In genomic region chr12:66901136-66901932, GRCh38 we compare ENCODE assay signal across 10 cellular contexts.
DNase-seq lines count a peak whose midpoint lies in the region; ATAC-seq and TF ChIP-seq lines count a peak whose summit lies in the region.
"Had no signal": no experiment of that assay in that cellular context is flagged by ENCODE, and none has a peak within 500 bp of the region (broad histone marks: within the 10 kb centered on the region; RNA-seq: fewer than 3 reads in every experiment).

No MANE protein-coding gene starts in this region.

- DNase-seq in activated naive CD4-positive, alpha-beta T cell treated with anti-CD3 and anti-CD28 coated beads, Interleukin-2, amount 10 ng/mL, durations not matched to agents 7 days and 5 days: peak; percentile 23
- no peak for DNase-seq in activated naive CD4-positive, alpha-beta T cell treated with anti-CD3 and anti-CD28 coated beads, Interleukin-2, amount 50 U/mL, for 16 hours
- DNase-seq in NB4 (ENCODE audit: low read depth) (peak; percentile 7), heart right ventricle (no peak), COR-L47 (lab: John Stamatoyannopoulos, UW) (no peak)
- DNase-seq in stimulated activated naive CD8-positive, alpha-beta T cell treated with anti-CD3 and anti-CD28 coated beads, Interleukin-15, Interleukin-2, amounts not matched to agents 100 U/mL and 50 U/mL, for 24 hours: no peak
- DNase-seq in effector CD8-positive, alpha-beta T cell (lab: John Stamatoyannopoulos, UW): no peak
- DNase-seq: islet precursor cell had no signal

- peaks cover 18% of the 10 kb centered on the region for H3K4me1 Mint-ChIP-seq in activated naive CD4-positive, alpha-beta T cell treated with anti-CD3 and anti-CD28 coated beads, Interleukin-2, amount 10 ng/mL, durations not matched to agents 7 days and 5 days

- TF ChIP-seq CTCF in NB4 (IDR thresholded peaks at IDR 0.05; ENCODE audit: low read depth, low read length) (no peak), heart right ventricle (IDR thresholded peaks at IDR 0.05) (no peak)

- intact Hi-C loops in heart right ventricle (cut with DNase I): no loop called here

- TF ChIP-seq POLR2A in NB4 (IDR thresholded peaks at IDR 0.05; ENCODE audit: extremely low read depth, insufficient read length): no peak

- H3K4me3 ChIP-seq in NB4 (ENCODE audit: low read depth, low read length) (no peak overlapping the region), heart right ventricle (no peak overlapping the region)
- H3K4me3 ChIP-seq: SJCRH30 had no signal

- CTCF ChIA-PET in activated naive CD4-positive, alpha-beta T cell treated with anti-CD3 and anti-CD28 coated beads, Interleukin-2, amount 10 ng/mL, durations not matched to agents 7 days and 5 days (lab: Charles Lee): no interaction called here

- H3K27ac Mint-ChIP-seq in activated naive CD4-positive, alpha-beta T cell treated with anti-CD3 and anti-CD28 coated beads, Interleukin-2, amount 10 ng/mL, durations not matched to agents 7 days and 5 days: no peak overlapping the region

- H3K36me3 Mint-ChIP-seq in activated naive CD4-positive, alpha-beta T cell treated with anti-CD3 and anti-CD28 coated beads, Interleukin-2, amount 10 ng/mL, durations not matched to agents 7 days and 5 days: no peaks in the 10 kb centered on the region

- peaks cover 0 to 10% (median 0%) of the 10 kb centered on the region in 9 donors for H3K4me1 ChIP-seq in heart right ventricle

- H3K27me3 ChIP-seq in heart right ventricle: no peaks in the 10 kb centered on the region
- H3K27me3 ChIP-seq: SJCRH30 had no signal

- H3K9me3 Mint-ChIP-seq in activated naive CD4-positive, alpha-beta T cell treated with anti-CD3 and anti-CD28 coated beads, Interleukin-2, amount 10 ng/mL, durations not matched to agents 7 days and 5 days: no peaks in the 10 kb centered on the region

- peak; percentile 95 for ATAC-seq in HG02852 (IDR thresholded peaks at IDR 0.05; ENCODE audit: unreplicated experiment)
- peak; percentile 61 for ATAC-seq in stimulated activated naive CD8-positive, alpha-beta T cell treated with anti-CD3 and anti-CD28 coated beads, Interleukin-15, Interleukin-2, amounts not matched to agents 100 U/mL and 50 U/mL, for 24 hours
- ATAC-seq in heart right ventricle: no peak

- no peaks in the 10 kb centered on the region for H3K27me3 Mint-ChIP-seq in activated naive CD4-positive, alpha-beta T cell treated with anti-CD3 and anti-CD28 coated beads, Interleukin-2, amount 10 ng/mL, durations not matched to agents 7 days and 5 days

- H3K4me3 Mint-ChIP-seq in activated naive CD4-positive, alpha-beta T cell treated with anti-CD3 and anti-CD28 coated beads, Interleukin-2, amount 10 ng/mL, durations not matched to agents 7 days and 5 days: no peak overlapping the region

- no peaks in the 10 kb centered on the region for H3K36me3 ChIP-seq in heart right ventricle
- H3K36me3 ChIP-seq: SJCRH30 had no signal

- 64 to 83% methylated on average over 4 of the region's 4 CpGs for WGBS in heart right ventricle, 2 donors

- no peak overlapping the region for H3K27ac ChIP-seq in heart right ventricle
- H3K27ac ChIP-seq: SJCRH30 had no signal

- no peaks in the 10 kb centered on the region for H3K9me3 ChIP-seq in heart right ventricle
- H3K9me3 ChIP-seq: SJCRH30 had no signal

Comparison
In these comparisons a context has a peak if more than half of its experiments do, and no peak if none do; other contexts are left out.
1. DNase-seq: peak in activated naive CD4-positive, alpha-beta T cell treated with anti-CD3 and anti-CD28 coated beads, Interleukin-2, amount 10 ng/mL, durations not matched to agents 7 days and 5 days (single experiment) and NB4 (single experiment); none in activated naive CD4-positive, alpha-beta T cell treated with anti-CD3 and anti-CD28 coated beads, Interleukin-2, amount 50 U/mL, for 16 hours (single experiment), stimulated activated naive CD8-positive, alpha-beta T cell treated with anti-CD3 and anti-CD28 coated beads, Interleukin-15, Interleukin-2, amounts not matched to agents 100 U/mL and 50 U/mL, for 24 hours (single experiment), heart right ventricle (0 of 2), COR-L47 (single experiment) and effector CD8-positive, alpha-beta T cell (single experiment).
2. ATAC-seq: peak in HG02852 (single experiment) and stimulated activated naive CD8-positive, alpha-beta T cell treated with anti-CD3 and anti-CD28 coated beads, Interleukin-15, Interleukin-2, amounts not matched to agents 100 U/mL and 50 U/mL, for 24 hours (single experiment); none in heart right ventricle (0 of 8).